9 cellular contexts compared by ENCODE assay signal in genomic region chr4:147019061-147019460, GRCh38.
A peak's percentile ranks its signal among the peaks of the same experiment; 100 is the strongest.
DNase-seq lines count a peak whose midpoint lies in the region; ATAC-seq and TF ChIP-seq lines count a peak whose summit lies in the region.
"Had no signal": no experiment of that assay in that cellular context is flagged by ENCODE, and none has a peak within 500 bp of the region (broad histone marks: within the 10 kb centered on the region; RNA-seq: fewer than 3 reads in every experiment).

No MANE protein-coding gene starts in this region.

- H3K9me3 ChIP-seq in HEK293 (ENCODE audit: control insufficient read depth, insufficient read depth, low read depth, low read length) (no peaks in the 10 kb centered on the region), tibial artery (no peaks in the 10 kb centered on the region)

- POLR2A ChIA-PET in HEK293 (lab: Yijun Ruan, JAX) = interaction anchor here (0.8 kb wide), 1 partner anchor 78 kb away, joined by 4 read pairs; no protein-coding TSS in a partner anchor

- H3K4me1 Mint-ChIP-seq in naive B cell = no peaks in the 10 kb centered on the region

- H3K36me3 Mint-ChIP-seq in naive B cell = no peaks in the 10 kb centered on the region

- H3K4me1 ChIP-seq in HEK293 (ENCODE audit: control insufficient read depth, insufficient read depth, low read length) (no peaks in the 10 kb centered on the region), tibial artery (no peaks in the 10 kb centered on the region)

- H3K27ac ChIP-seq in HEK293 (ENCODE audit: extremely low read depth, low read depth, low read length) (no peak overlapping the region), tibial artery (no peak overlapping the region)
- H3K27ac ChIP-seq: skin epidermis had no signal

- peak in 1 of 2 donors; percentile 62 for ATAC-seq in naive B cell (ENCODE audit: low read depth in 2 of 2)

- H3K36me3 ChIP-seq in HEK293 (ENCODE audit: control insufficient read depth in 2 of 2, insufficient read depth in 1 of 2, low read length in 2 of 2) (no peaks in the 10 kb centered on the region), tibial artery (no peaks in the 10 kb centered on the region)

- peaks cover 6 to 25% (median 10%) of the 10 kb centered on the region in 3 donors for H3K27me3 Mint-ChIP-seq in naive B cell

- H3K27me3 ChIP-seq in tibial artery = no peaks in the 10 kb centered on the region

- TF ChIP-seq CTCF in HEK293 (tag by site-specific recombination; IDR thresholded peaks at IDR 0.05) = peak; percentile 18; the same call in 1 of the 2 replicates
- TF ChIP-seq CTCF in tibial artery (IDR thresholded peaks at IDR 0.05) = peak; percentile 74 to 84

- CTCF ChIA-PET in HEK293 (lab: Yijun Ruan, JAX) = interaction anchor here (0.5 to 1.8 kb wide), 17 partner anchors 10 to 878 kb away, joined by 3 to 26 read pairs (median 3); no protein-coding TSS in a partner anchor

- H3K4me3 Mint-ChIP-seq in naive B cell = no peak overlapping the region

- H3K4me3 ChIP-seq in HEK293 (ENCODE audit: low read depth, low read length) = no peak overlapping the region
- H3K4me3 ChIP-seq in tibial artery = no peak overlapping the region
- H3K4me3 ChIP-seq: skin epidermis had no signal

- no peak overlapping the region for H3K27ac Mint-ChIP-seq in naive B cell

- no peaks in the 10 kb centered on the region for H3K9me3 Mint-ChIP-seq in naive B cell

- intact Hi-C loops in tibial artery (cut with DNase I; ENCODE audit: low total_unique reads) = loop anchor here (5.0 kb wide), 1 partner anchor 573 kb away; no protein-coding TSS in a partner anchor

- peak; percentile 8 to 66 for DNase-seq in NCI-H526 (lab: John Stamatoyannopoulos, UW)
- DNase-seq in NCI-H526 treated with DMSO at 0.1 percent for 48 hours (lab: John Stamatoyannopoulos, UW) = no peak
- DNase-seq in NCI-H1092 treated with DMSO at 0.1 percent for 48 hours (lab: John Stamatoyannopoulos, UW) = peak; percentile 33
- peak; percentile 4 for DNase-seq in activated CD8-positive, alpha-beta memory T cell treated with anti-CD3 and anti-CD28 coated beads, Interleukin-2, amount 50 U/mL, for 1 hour (ENCODE audit: extremely low read depth)
- DNase-seq in epidermal melanocyte (ENCODE audit: insufficient read length, low spot score) = peak; percentile 29
- peak; percentile 51 for DNase-seq in naive B cell
- peak; percentile 74 to 79 for DNase-seq in tibial artery

TF ChIP-seq in HEK293, 187 proteins besides CTCF, POLR2A, EP300 and RAD21:
- no peak for TF ChIP-seq ZNF837 (tag by site-specific recombination; IDR thresholded peaks at IDR 0.05)
- peak; percentile 70 for TF ChIP-seq ZNF654 (tag by site-specific recombination; IDR thresholded peaks at IDR 0.05; ENCODE audit: low read depth)
TF ChIP-seq in HEK293: peak in this region for 1.
